9 cellular contexts compared by ENCODE assay signal in the genomic region with DNA sequence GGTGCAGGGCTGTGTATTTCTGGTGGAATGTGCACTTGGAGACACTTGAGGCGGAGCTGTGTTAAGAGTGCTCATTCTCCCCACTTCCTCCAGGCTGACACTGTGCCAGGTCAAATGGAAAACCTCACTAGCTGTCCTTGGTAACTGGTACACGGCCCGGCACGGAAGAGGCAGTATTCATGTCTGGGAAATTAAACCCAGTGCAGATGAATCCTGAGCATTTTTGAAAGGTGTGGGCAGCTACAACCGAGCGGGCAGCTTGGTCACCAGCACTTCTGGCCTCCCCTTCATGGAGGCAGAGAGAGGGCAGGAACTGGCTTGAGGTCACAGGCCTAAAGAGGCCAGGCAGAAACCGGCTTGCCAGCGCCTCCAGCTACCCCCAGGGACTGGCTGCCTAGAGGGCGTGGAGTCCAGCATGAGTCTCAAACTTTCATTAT. TPM values are rescaled to one million over a fixed set of nuclear protein-coding genes. Genes with fewer than 3 reads are reported as not detected.
A peak's percentile ranks its signal among the peaks of the same experiment; 100 is the strongest.
DNase-seq lines count a peak whose midpoint lies in the region; ATAC-seq and TF ChIP-seq lines count a peak whose summit lies in the region.
"Had no signal": no experiment of that assay in that cellular context is flagged by ENCODE, and none has a peak within 500 bp of the region (broad histone marks: within the 10 kb centered on the region; RNA-seq: fewer than 3 reads in every experiment).

No MANE protein-coding gene starts in this region.

- WGBS in endodermal cell (ENCODE audit: insufficient coverage in 1 of 2, insufficient read length in 1 of 2), 2 experiments, result 95 to 97% methylated on average over 9 of the region's 9 CpGs

- peaks cover 9% of the 10 kb centered on the region for H3K79me2 ChIP-seq in OCI-LY1 (ENCODE audit: insufficient read depth, low read length)

- TF ChIP-seq CTCF in GM12864 (IDR thresholded peaks at IDR 0.05; ENCODE audit: low read depth, low read length, missing control alignments) (no peak), OCI-LY1 (IDR thresholded peaks at IDR 0.05; ENCODE audit: low read length) (peak; percentile 15; the same call in 1 of the 2 replicates), endodermal cell (conservative IDR thresholded peaks at IDR 0.05) (no peak), progenitor cell of endocrine pancreas (IDR thresholded peaks at IDR 0.05; ENCODE audit: unreplicated experiment) (no peak)

- peak overlapping the region; percentile 80 for H3K4me3 Mint-ChIP-seq in endodermal cell
- peak overlapping the region; percentile 78 for H3K4me3 Mint-ChIP-seq in progenitor cell of endocrine pancreas (ENCODE audit: low read depth)

- no peak for ATAC-seq in GM21381 (IDR thresholded peaks at IDR 0.05; ENCODE audit: unreplicated experiment)
- ATAC-seq: activated naive CD4-positive, alpha-beta T cell treated with anti-CD3 and anti-CD28 coated beads, Interleukin-2, amount 50 U/mL, for 72 hours had no signal

- no peaks in the 10 kb centered on the region for H3K27me3 ChIP-seq in OCI-LY1 (ENCODE audit: insufficient read depth, low read length)
- H3K27me3 ChIP-seq in endodermal cell (ENCODE audit: control insufficient read depth, insufficient read depth, low read length, poor library complexity, severe bottlenecking), result no peaks in the 10 kb centered on the region

- no peaks in the 10 kb centered on the region for H3K9me2 ChIP-seq in OCI-LY1 (ENCODE audit: low read depth, low read length)

- H3K4me1 ChIP-seq in OCI-LY1 (ENCODE audit: insufficient read depth, low read length, severe bottlenecking) (peaks cover 40% of the 10 kb centered on the region), endodermal cell (ENCODE audit: control insufficient read depth, insufficient read depth, low read length) (peaks cover 7% of the 10 kb centered on the region)

- no peaks in the 10 kb centered on the region for H3K9me3 ChIP-seq in OCI-LY1 (ENCODE audit: low read length)
- no peaks in the 10 kb centered on the region for H3K9me3 ChIP-seq in endodermal cell (ENCODE audit: control insufficient read depth, low read length)

- H3K4me3 ChIP-seq in GM12864 (ENCODE audit: low read depth, low read length) (peak overlapping the region; percentile 85), OCI-LY1 (ENCODE audit: low read depth, low read length, poor library complexity, severe bottlenecking) (peak overlapping the region; percentile 79), endodermal cell (ENCODE audit: low read length) (peak overlapping the region; percentile 94)

- peak overlapping the region; percentile 71 for H3K9ac ChIP-seq in OCI-LY1 (ENCODE audit: low read length)
- peak overlapping the region; percentile 59 for H3K9ac ChIP-seq in endodermal cell (ENCODE audit: extremely low read depth, low read length, poor library complexity, severe bottlenecking)

- H3K27me3 Mint-ChIP-seq in endodermal cell (ENCODE audit: insufficient read depth) (no peaks in the 10 kb centered on the region), progenitor cell of endocrine pancreas (no peaks in the 10 kb centered on the region)

- H3K27ac Mint-ChIP-seq in endodermal cell (peak overlapping the region; percentile 72), progenitor cell of endocrine pancreas (no peak overlapping the region)

- H3K36me3 ChIP-seq in OCI-LY1 (ENCODE audit: insufficient read depth, low read length) (peaks cover 51% of the 10 kb centered on the region), endodermal cell (ENCODE audit: control insufficient read depth, insufficient read depth, low read length) (peaks cover 35% of the 10 kb centered on the region)

- H3K36me3 Mint-ChIP-seq in endodermal cell (ENCODE audit: low read depth) (peaks cover 36% of the 10 kb centered on the region), progenitor cell of endocrine pancreas (ENCODE audit: insufficient read depth) (peaks cover 13% of the 10 kb centered on the region)

- H3K4me1 Mint-ChIP-seq in endodermal cell, result peaks cover 13% of the 10 kb centered on the region
- peaks cover 14% of the 10 kb centered on the region for H3K4me1 Mint-ChIP-seq in progenitor cell of endocrine pancreas (ENCODE audit: low read depth)

- no peaks in the 10 kb centered on the region for H4K20me1 ChIP-seq in OCI-LY1 (ENCODE audit: insufficient read depth, low read length)

- no peaks in the 10 kb centered on the region for H3F3A ChIP-seq in OCI-LY1 (ENCODE audit: insufficient read depth, low read length)

- H3K9me3 Mint-ChIP-seq in endodermal cell (no peaks in the 10 kb centered on the region), progenitor cell of endocrine pancreas (ENCODE audit: low read depth) (no peaks in the 10 kb centered on the region)
- H3K9me3 Mint-ChIP-seq: activated naive CD4-positive, alpha-beta T cell treated with anti-CD3 and anti-CD28 coated beads, Interleukin-2, amount 50 U/mL, for 72 hours had no signal

- H3K4me2 ChIP-seq in OCI-LY1 (ENCODE audit: low read length), result peak overlapping the region; percentile 78

- no peak overlapping the region for H2AFZ ChIP-seq in OCI-LY1 (ENCODE audit: low read length)

- peak overlapping the region; percentile 92 for H3K27ac ChIP-seq in OCI-LY1 (ENCODE audit: low read depth, low read length, poor library complexity, severe bottlenecking)
- no peak overlapping the region for H3K27ac ChIP-seq in endodermal cell (ENCODE audit: low read depth, low read length)

- DNase-seq in GM12864 (ENCODE audit: low read depth), result no peak
- DNase-seq in endodermal cell, result no peak
- no peak for DNase-seq in progenitor cell of endocrine pancreas (ENCODE audit: low spot score, unreplicated experiment)
- DNase-seq in superior temporal gyrus (ENCODE audit: extremely low spot score), result no peak
- DNase-seq in NCI-H128 (lab: John Stamatoyannopoulos, UW; ENCODE audit: unreplicated experiment), result no peak
- DNase-seq: foreskin melanocyte had no signal

RNA-seq across cellular contexts. Expression of a gene that starts 1.6 kb away (rescaled TPM):
- 10 to 100 TPM; 68.0 to 89.4 TPM for total RNA-seq in endodermal cell
- polyA plus RNA-seq in endodermal cell (2013, experiment 1 of 2), result 90.0 TPM
- polyA plus RNA-seq in endodermal cell (2013, experiment 2 of 2), result 75.7 TPM
- 90.3 and 95.4 TPM in 2 replicates for total RNA-seq in progenitor cell of endocrine pancreas

RNA-seq across cellular contexts. Expression of a gene that starts 48.5 kb away (rescaled TPM):
- total RNA-seq in endodermal cell (1 to 10 TPM; 7.1 to 9.8 TPM), progenitor cell of endocrine pancreas (3.5 and 4.3 TPM in 2 replicates)
- polyA plus RNA-seq in endodermal cell (2013, experiment 1 of 2), result 3.0 TPM
- 2.3 TPM for polyA plus RNA-seq in endodermal cell (2013, experiment 2 of 2)
